In genomic region chr10:48652344-48652743, GRCh38 we compare ENCODE assay signal across 2 cellular contexts.
TF ChIP-seq lines count a peak whose summit lies in the region.

No MANE protein-coding gene starts in this region.

TF ChIP-seq in SK-N-SH, 30 proteins besides CTCF, POLR2A, EP300 and RAD21 (continued from another document):
- TF ChIP-seq PBX3 (IDR thresholded peaks at IDR 0.05) (no peak), MXI1 (IDR thresholded peaks at IDR 0.05; ENCODE audit: low read depth, low read length) (no peak), FOXJ3 (CRISPR knock-in tag; IDR thresholded peaks at IDR 0.05) (no peak), EZH2phosphoT487 (IDR thresholded peaks at IDR 0.05; ENCODE audit: borderline replicate concordance, low read depth) (no peak), POLR2AphosphoS5 (IDR thresholded peaks at IDR 0.05; ENCODE audit: low read depth, low read length) (no peak), FOSL2 (IDR thresholded peaks at IDR 0.05; ENCODE audit: borderline replicate concordance, low read depth) (no peak), GABPA (IDR thresholded peaks at IDR 0.05; ENCODE audit: low read depth) (no peak), SIN3A (IDR thresholded peaks at IDR 0.05; ENCODE audit: borderline replicate concordance, low read depth, low read length) (no peak), FOXM1 (IDR thresholded peaks at IDR 0.05; ENCODE audit: low read depth) (no peak), RFX5 (IDR thresholded peaks at IDR 0.05; ENCODE audit: low read length) (no peak), SMC3 (IDR thresholded peaks at IDR 0.05; ENCODE audit: low read depth, low read length) (no peak), TEAD4 (IDR thresholded peaks at IDR 0.05; ENCODE audit: borderline replicate concordance, insufficient read depth) (no peak), REST (IDR thresholded peaks at IDR 0.05; ENCODE audit: low read depth, low read length) (no peak), YY1 (IDR thresholded peaks at IDR 0.05; ENCODE audit: low read depth) (no peak)

TF ChIP-seq in SK-N-SH treated with all-trans-retinoic acid at 6 μM for 48 hours, 23 proteins besides CTCF, POLR2A, EP300 and RAD21 (continued from another document):
- TF ChIP-seq CREB5 (CRISPR knock-in tag; IDR thresholded peaks at IDR 0.05; ENCODE audit: low read depth) (no peak), ISL1 (CRISPR knock-in tag; IDR thresholded peaks at IDR 0.05) (no peak), ARNTL (CRISPR knock-in tag; IDR thresholded peaks at IDR 0.05; ENCODE audit: borderline replicate concordance, low read depth) (no peak), OSR1 (CRISPR knock-in tag; IDR thresholded peaks at IDR 0.05) (no peak), ESRRG (CRISPR knock-in tag; IDR thresholded peaks at IDR 0.05) (no peak), GLIS3 (CRISPR knock-in tag; IDR thresholded peaks at IDR 0.05) (no peak), SNAI2 (CRISPR knock-in tag; IDR thresholded peaks at IDR 0.05) (no peak), PATZ1 (CRISPR knock-in tag; IDR thresholded peaks at IDR 0.05; ENCODE audit: borderline replicate concordance) (no peak), TCF4 (CRISPR knock-in tag; IDR thresholded peaks at IDR 0.05; ENCODE audit: borderline replicate concordance) (no peak)
TF ChIP-seq in SK-N-SH treated with all-trans-retinoic acid at 6 μM for 48 hours: peak in this region for 0.
